ENCODE assay signal across 25 cellular contexts in the genomic region with DNA sequence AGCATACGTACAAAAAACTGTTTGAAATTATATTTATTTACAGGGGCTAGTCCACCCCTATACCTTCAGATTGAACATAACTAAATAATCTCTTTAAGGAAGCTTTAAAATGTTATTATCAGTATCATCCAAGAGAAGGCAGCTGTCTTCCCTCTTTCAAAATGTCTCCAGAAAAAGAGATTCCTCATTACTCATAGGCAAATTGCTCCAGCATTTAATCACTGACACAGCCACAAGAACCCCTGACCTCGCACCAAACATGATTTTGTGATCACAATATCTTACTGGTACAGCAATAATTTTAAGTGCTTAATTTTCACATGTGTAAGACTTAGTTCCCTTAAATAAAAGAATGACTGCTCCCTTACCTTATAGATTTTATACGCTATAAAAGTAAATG.
"Had no signal": no experiment of that assay in that cellular context is flagged by ENCODE, and none has a peak within 500 bp of the region (broad histone marks: within the 10 kb centered on the region; RNA-seq: fewer than 3 reads in every experiment).

No MANE protein-coding gene starts in this region.

- H3K9me3 ChIP-seq: gastrocnemius medialis, heart left ventricle, left lung, prostate gland, right atrium auricular region, thoracic aorta, tibial nerve, upper lobe of left lung had no signal

- DNase-seq: dorsolateral prefrontal cortex; effector CD4-positive, alpha-beta T cell; endodermal cell; foreskin fibroblast; gastrocnemius medialis; heart left ventricle; left cardiac atrium; left lung; mesendoderm; midbrain; stimulated activated CD4-positive, alpha-beta T cell treated with anti-CD3 and anti-CD28 coated beads, Interleukin-4, amount 100 ng/mL, for 4 hours; stimulated activated naive CD8-positive, alpha-beta T cell treated with anti-CD3 and anti-CD28 coated beads, Interleukin-15, Interleukin-2, amounts not matched to agents 100 U/mL and 50 U/mL, for 24 hours; substantia nigra; upper lobe of left lung had no signal

- H3K27ac Mint-ChIP-seq: natural killer cell treated with Interleukin-12 subunit alpha and Interleukin-12 subunit beta and Interleukin-15 and Interleukin-18, amount 100 ng/mL, for 72 hours; stimulated activated memory B cell treated with anti-CD40 and anti-IgM and Interleukin-4, amounts not matched to agents 10 μg/mL and 1 μg/mL and 100 μg/mL, for 72 hours had no signal

- H3K27ac ChIP-seq: dorsolateral prefrontal cortex, epithelial cell of prostate, gastrocnemius medialis, heart left ventricle, hepatocyte, left lung, prostate gland, right atrium auricular region, thoracic aorta, tibial nerve, upper lobe of left lung had no signal

- H3K4me3 ChIP-seq: dorsolateral prefrontal cortex, gastrocnemius medialis, heart left ventricle, hepatocyte, left lung, prostate gland, right atrium auricular region, thoracic aorta, tibial nerve, upper lobe of left lung had no signal

- H3K4me1 Mint-ChIP-seq: neural crest cell had no signal

- H3K27me3 Mint-ChIP-seq: natural killer cell treated with Interleukin-12 subunit alpha and Interleukin-12 subunit beta and Interleukin-15 and Interleukin-18, amount 100 ng/mL, for 72 hours; stimulated activated memory B cell treated with anti-CD40 and anti-IgM and Interleukin-4, amounts not matched to agents 10 μg/mL and 1 μg/mL and 100 μg/mL, for 72 hours had no signal

- H3K4me3 Mint-ChIP-seq: endodermal cell; natural killer cell treated with Interleukin-12 subunit alpha and Interleukin-12 subunit beta and Interleukin-15 and Interleukin-18, amount 100 ng/mL, for 72 hours; neural crest cell; stimulated activated memory B cell treated with anti-CD40 and anti-IgM and Interleukin-4, amounts not matched to agents 10 μg/mL and 1 μg/mL and 100 μg/mL, for 72 hours had no signal

- ATAC-seq: esophagus mucosa; gastrocnemius medialis; heart left ventricle; left cardiac atrium; left lung; natural killer cell treated with Interleukin-12 subunit alpha and Interleukin-12 subunit beta and Interleukin-15 and Interleukin-18, amount 100 ng/mL, for 72 hours; sciatic nerve; stimulated activated memory B cell treated with anti-CD40 and anti-IgM and Interleukin-4, amounts not matched to agents 10 μg/mL and 1 μg/mL and 100 μg/mL, for 72 hours; stimulated activated naive CD8-positive, alpha-beta T cell treated with anti-CD3 and anti-CD28 coated beads, Interleukin-15, Interleukin-2, amounts not matched to agents 100 U/mL and 50 U/mL, for 24 hours had no signal

- H3K4me1 ChIP-seq: prostate gland, right atrium auricular region had no signal

- H3K27me3 ChIP-seq: dorsolateral prefrontal cortex, gastrocnemius medialis, heart left ventricle, hepatocyte, left lung, right atrium auricular region, tibial nerve, upper lobe of left lung had no signal

- H3K9me3 Mint-ChIP-seq: endodermal cell; natural killer cell treated with Interleukin-12 subunit alpha and Interleukin-12 subunit beta and Interleukin-15 and Interleukin-18, amount 100 ng/mL, for 72 hours; neural crest cell; stimulated activated memory B cell treated with anti-CD40 and anti-IgM and Interleukin-4, amounts not matched to agents 10 μg/mL and 1 μg/mL and 100 μg/mL, for 72 hours had no signal
